In genomic region chr12:57451233-57451778, GRCh38 we compare ENCODE assay signal across 1 cellular context.
TF ChIP-seq lines count a peak whose summit lies in the region.

No MANE protein-coding gene starts in this region.

TF ChIP-seq in HepG2, 621 proteins besides CTCF, POLR2A, EP300 and RAD21 (continues in another document):
- TF ChIP-seq, protein P1, sequence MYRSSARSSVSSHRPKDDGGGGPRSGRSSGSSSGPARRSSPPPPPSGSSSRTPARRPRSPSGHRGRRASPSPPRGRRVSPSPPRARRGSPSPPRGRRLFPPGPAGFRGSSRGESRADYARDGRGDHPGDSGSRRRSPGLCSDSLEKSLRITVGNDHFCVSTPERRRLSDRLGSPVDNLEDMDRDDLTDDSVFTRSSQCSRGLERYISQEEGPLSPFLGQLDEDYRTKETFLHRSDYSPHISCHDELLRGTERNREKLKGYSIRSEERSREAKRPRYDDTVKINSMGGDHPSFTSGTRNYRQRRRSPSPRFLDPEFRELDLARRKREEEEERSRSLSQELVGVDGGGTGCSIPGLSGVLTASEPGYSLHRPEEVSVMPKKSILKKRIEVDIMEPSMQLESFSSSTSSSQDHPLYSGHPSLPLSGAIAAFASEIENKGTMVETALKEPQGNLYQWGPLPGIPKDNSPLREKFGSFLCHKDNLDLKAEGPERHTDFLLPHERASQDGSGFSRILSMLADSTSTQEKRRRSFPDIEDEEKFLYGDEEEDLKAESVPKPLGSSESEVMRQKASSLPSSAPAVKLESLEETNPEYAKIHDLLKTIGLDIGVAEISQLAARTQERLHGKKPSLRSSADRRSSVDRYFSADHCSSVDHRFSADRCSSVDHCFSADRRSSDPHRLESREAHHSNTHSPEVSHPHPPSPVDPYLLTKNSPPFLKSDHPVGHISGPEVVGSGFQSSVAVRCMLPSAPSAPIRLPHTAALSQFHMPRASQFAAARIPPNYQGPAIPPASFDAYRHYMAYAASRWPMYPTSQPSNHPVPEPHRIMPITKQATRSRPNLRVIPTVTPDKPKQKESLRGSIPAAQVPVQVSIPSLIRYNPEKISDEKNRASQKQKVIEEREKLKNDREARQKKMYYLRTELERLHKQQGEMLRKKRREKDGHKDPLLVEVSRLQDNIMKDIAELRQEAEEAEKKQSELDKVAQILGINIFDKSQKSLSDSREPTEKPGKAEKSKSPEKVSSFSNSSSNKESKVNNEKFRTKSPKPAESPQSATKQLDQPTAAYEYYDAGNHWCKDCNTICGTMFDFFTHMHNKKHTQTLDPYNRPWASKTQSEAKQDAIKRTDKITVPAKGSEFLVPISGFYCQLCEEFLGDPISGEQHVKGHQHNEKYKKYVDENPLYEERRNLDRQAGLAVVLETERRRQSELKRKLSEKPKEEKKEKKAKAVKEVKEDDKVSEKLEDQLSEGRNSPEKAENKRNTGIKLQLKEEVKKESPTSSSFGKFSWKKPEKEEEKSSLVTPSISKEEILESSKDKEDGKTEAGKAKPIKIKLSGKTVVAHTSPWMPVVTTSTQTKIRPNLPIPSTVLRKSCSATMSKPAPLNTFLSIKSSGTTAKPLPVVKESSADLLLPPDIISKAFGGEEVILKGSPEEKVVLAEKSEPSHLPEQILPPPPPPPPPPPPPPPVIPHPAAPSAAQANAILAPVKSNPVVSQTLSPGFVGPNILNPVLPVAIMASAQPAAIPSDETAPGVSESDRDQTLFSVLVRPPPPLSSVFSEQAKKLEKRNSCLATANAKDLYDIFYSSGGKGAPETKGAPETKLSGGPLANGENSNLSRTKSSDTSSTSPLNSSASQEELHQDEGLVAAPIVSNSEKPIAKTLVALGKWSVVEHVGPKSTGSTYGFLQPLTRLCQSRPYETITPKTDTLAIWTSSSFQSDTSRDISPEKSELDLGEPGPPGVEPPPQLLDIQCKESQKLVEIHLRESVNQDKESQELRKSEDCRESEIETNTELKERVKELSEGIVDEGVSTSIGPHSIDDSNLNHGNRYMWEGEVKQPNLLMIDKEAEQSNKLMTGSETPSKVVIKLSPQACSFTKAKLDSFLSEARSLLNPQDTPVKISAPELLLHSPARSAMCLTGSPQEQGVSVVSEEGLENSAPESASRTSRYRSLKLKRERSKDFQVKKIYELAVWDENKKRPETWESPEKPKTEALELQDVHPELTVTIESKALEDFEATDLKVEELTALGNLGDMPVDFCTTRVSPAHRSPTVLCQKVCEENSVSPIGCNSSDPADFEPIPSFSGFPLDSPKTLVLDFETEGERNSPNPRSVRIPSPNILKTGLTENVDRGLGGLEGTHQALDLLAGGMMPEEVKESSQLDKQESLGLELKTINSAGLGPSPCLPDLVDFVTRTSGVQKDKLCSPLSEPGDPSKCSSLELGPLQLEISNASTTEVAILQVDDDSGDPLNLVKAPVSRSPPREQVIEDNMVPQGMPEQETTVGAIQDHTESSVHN (CRISPR knock-in tag; IDR thresholded peaks at IDR 0.05) = 0 out of 2 replicates have a peak, but pooled peaks have one; percentile 86
- TF ChIP-seq ZSCAN22 (CRISPR knock-in tag; IDR thresholded peaks at IDR 0.05) = peak; percentile 96
- peak; percentile 96 for TF ChIP-seq ATF2 (CRISPR knock-in tag; IDR thresholded peaks at IDR 0.05)
- peak; percentile 95; the same call in 1 of the 2 replicates for TF ChIP-seq KDM3A (CRISPR knock-in tag; IDR thresholded peaks at IDR 0.05; ENCODE audit: low read depth)
- TF ChIP-seq ZZZ3 (CRISPR knock-in tag; IDR thresholded peaks at IDR 0.05; ENCODE audit: borderline replicate concordance) = peak; percentile 81
- peak; percentile 78; the same call in 1 of the 2 replicates for TF ChIP-seq MED13 (CRISPR knock-in tag; IDR thresholded peaks at IDR 0.05)
- TF ChIP-seq KLF16 (CRISPR knock-in tag; IDR thresholded peaks at IDR 0.05) = peak; percentile 75 to 88; a peak in 3 of 4 replicates
- TF ChIP-seq ZSCAN31 (CRISPR knock-in tag; IDR thresholded peaks at IDR 0.05; ENCODE audit: low read depth) = peak; percentile 68; the same call in 1 of the 2 replicates
- TF ChIP-seq, protein P2, sequence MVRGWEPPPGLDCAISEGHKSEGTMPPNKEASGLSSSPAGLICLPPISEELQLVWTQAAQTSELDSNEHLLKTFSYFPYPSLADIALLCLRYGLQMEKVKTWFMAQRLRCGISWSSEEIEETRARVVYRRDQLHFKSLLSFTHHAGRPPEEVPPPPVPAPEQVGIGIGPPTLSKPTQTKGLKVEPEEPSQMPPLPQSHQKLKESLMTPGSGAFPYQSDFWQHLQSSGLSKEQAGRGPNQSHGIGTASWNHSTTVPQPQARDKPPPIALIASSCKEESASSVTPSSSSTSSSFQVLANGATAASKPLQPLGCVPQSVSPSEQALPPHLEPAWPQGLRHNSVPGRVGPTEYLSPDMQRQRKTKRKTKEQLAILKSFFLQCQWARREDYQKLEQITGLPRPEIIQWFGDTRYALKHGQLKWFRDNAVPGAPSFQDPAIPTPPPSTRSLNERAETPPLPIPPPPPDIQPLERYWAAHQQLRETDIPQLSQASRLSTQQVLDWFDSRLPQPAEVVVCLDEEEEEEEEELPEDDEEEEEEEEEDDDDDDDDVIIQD (CRISPR knock-in tag; IDR thresholded peaks at IDR 0.05; ENCODE audit: low read depth) = peak; percentile 93
- peak; percentile 49; the same call in 1 of the 2 replicates for TF ChIP-seq GABPB1 (CRISPR knock-in tag; IDR thresholded peaks at IDR 0.05)
- TF ChIP-seq ZNF784 (CRISPR knock-in tag; IDR thresholded peaks at IDR 0.05; ENCODE audit: borderline replicate concordance) = peak; percentile 69; the same call in 1 of the 2 replicates
- TF ChIP-seq, protein P3, sequence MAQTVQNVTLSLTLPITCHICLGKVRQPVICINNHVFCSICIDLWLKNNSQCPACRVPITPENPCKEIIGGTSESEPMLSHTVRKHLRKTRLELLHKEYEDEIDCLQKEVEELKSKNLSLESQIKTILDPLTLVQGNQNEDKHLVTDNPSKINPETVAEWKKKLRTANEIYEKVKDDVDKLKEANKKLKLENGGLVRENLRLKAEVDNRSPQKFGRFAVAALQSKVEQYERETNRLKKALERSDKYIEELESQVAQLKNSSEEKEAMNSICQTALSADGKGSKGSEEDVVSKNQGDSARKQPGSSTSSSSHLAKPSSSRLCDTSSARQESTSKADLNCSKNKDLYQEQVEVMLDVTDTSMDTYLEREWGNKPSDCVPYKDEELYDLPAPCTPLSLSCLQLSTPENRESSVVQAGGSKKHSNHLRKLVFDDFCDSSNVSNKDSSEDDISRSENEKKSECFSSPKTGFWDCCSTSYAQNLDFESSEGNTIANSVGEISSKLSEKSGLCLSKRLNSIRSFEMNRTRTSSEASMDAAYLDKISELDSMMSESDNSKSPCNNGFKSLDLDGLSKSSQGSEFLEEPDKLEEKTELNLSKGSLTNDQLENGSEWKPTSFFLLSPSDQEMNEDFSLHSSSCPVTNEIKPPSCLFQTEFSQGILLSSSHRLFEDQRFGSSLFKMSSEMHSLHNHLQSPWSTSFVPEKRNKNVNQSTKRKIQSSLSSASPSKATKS (CRISPR knock-in tag; IDR thresholded peaks at IDR 0.05) = 0 out of 2 replicates have a peak, but pooled peaks have one; percentile 76
- TF ChIP-seq, protein P4, sequence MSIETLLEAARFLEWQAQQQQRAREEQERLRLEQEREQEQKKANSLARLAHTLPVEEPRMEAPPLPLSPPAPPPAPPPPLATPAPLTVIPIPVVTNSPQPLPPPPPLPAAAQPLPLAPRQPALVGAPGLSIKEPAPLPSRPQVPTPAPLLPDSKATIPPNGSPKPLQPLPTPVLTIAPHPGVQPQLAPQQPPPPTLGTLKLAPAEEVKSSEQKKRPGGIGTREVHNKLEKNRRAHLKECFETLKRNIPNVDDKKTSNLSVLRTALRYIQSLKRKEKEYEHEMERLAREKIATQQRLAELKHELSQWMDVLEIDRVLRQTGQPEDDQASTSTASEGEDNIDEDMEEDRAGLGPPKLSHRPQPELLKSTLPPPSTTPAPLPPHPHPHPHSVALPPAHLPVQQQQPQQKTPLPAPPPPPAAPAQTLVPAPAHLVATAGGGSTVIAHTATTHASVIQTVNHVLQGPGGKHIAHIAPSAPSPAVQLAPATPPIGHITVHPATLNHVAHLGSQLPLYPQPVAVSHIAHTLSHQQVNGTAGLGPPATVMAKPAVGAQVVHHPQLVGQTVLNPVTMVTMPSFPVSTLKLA (IDR thresholded peaks at IDR 0.05) = peak; percentile 66
- peak; percentile 91 for TF ChIP-seq ZBTB34 (CRISPR knock-in tag; IDR thresholded peaks at IDR 0.05)
- TF ChIP-seq SMARCE1 (IDR thresholded peaks at IDR 0.05; ENCODE audit: borderline replicate concordance) = no peak
- TF ChIP-seq ISL2 (CRISPR knock-in tag; IDR thresholded peaks at IDR 0.05) = peak; percentile 85
- peak; percentile 42; the same call in 1 of the 2 replicates for TF ChIP-seq ZBTB10 (CRISPR knock-in tag; IDR thresholded peaks at IDR 0.05; ENCODE audit: borderline replicate concordance)
- TF ChIP-seq, protein P5, sequence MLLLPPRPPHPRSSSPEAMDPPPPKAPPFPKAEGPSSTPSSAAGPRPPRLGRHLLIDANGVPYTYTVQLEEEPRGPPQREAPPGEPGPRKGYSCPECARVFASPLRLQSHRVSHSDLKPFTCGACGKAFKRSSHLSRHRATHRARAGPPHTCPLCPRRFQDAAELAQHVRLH (CRISPR knock-in tag; IDR thresholded peaks at IDR 0.05; ENCODE audit: borderline replicate concordance, low read depth) = peak; percentile 86
- TF ChIP-seq ZNF747 (CRISPR knock-in tag; IDR thresholded peaks at IDR 0.05; ENCODE audit: borderline replicate concordance) = peak; percentile 95; the same call in 1 of the 2 replicates
- TF ChIP-seq BCL3 (CRISPR knock-in tag; IDR thresholded peaks at IDR 0.05) = peak; percentile 86; the same call in 1 of the 2 replicates
- 0 out of 2 replicates have a peak, but pooled peaks have one; percentile 49 for TF ChIP-seq ZNF136 (CRISPR knock-in tag; IDR thresholded peaks at IDR 0.05; ENCODE audit: low read depth)
- 0 out of 2 replicates have a peak, but pooled peaks have one; percentile 25 for TF ChIP-seq NFATC3 (CRISPR knock-in tag; IDR thresholded peaks at IDR 0.05)
- TF ChIP-seq MAFG (CRISPR knock-in tag; IDR thresholded peaks at IDR 0.05) = no peak
- peak; percentile 49; the same call in 1 of the 2 replicates for TF ChIP-seq ARNT2 (CRISPR knock-in tag; IDR thresholded peaks at IDR 0.05; ENCODE audit: low read depth)
- no peak for TF ChIP-seq CCAR2 (optimal IDR thresholded peaks at IDR 0.05; ENCODE audit: low read depth, low read length)
- TF ChIP-seq SIX1 (CRISPR knock-in tag; IDR thresholded peaks at IDR 0.05; ENCODE audit: borderline replicate concordance) = peak; percentile 90
- peak; percentile 33; the same call in 1 of the 2 replicates for TF ChIP-seq ZC3H4 (CRISPR knock-in tag; IDR thresholded peaks at IDR 0.05; ENCODE audit: borderline replicate concordance)
- TF ChIP-seq SRF (IDR thresholded peaks at IDR 0.05; ENCODE audit: low read depth, low read length) = no peak
- peak; percentile 93 for TF ChIP-seq STAT5B (CRISPR knock-in tag; IDR thresholded peaks at IDR 0.05)
